11 cellular contexts compared by ENCODE assay signal in the genomic region with DNA sequence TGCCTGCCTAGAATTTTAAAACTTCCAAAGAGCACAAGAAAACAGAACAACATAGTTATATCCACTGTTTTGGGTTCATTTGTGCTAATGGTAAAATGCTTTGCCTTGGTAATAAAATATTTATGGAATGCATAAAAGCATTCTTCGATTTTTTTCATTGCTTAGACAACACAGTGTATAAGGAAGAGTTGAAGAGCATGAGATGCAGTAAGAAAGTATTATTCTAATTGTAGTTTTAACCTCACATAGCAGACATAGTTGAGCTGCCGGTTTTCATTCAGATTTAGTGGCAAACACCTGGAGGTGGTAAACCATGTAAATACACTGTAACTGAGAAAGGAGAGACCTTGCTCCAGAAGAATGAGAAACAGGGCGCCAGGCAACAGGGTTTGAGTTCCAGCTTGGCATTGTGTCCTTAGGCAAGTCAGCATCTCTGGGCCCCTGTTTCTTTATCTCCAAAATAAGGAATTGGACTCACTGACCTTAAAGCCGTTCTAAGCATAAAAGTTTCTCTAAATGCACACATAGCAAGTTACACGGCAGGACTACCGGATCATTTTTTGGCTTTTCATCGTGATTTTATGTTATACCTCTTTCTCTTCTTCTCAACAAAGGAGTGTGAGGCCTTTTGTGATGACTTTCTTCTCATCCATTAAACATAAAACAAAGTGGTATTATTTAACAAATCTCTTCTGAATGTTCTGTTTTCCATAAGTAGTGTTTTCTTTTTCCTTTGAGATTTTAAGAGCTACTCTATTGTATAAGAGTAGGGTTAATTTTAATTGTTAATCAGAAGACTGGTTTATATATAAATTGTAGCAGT. TPM values are rescaled to one million over a fixed set of nuclear protein-coding genes. Genes with fewer than 3 reads are reported as not detected.
A peak's percentile ranks its signal among the peaks of the same experiment; 100 is the strongest.
DNase-seq lines count a peak whose midpoint lies in the region; ATAC-seq and TF ChIP-seq lines count a peak whose summit lies in the region.
"Had no signal": no experiment of that assay in that cellular context is flagged by ENCODE, and none has a peak within 500 bp of the region (broad histone marks: within the 10 kb centered on the region; RNA-seq: fewer than 3 reads in every experiment).

No MANE protein-coding gene starts in this region.

- H3K9me3 ChIP-seq in ascending aorta (no peaks in the 10 kb centered on the region), iPS-18c (ENCODE audit: control insufficient read depth, insufficient read depth, low read length) (no peaks in the 10 kb centered on the region), smooth muscle cell (replicated peaks; ENCODE audit: low read depth) (no peaks in the 10 kb centered on the region), mucosa of descending colon (no peaks in the 10 kb centered on the region)
- H3K9me3 ChIP-seq: stomach had no signal

- peak overlapping the region; percentile 72 for H3K27ac Mint-ChIP-seq in activated naive CD4-positive, alpha-beta T cell treated with anti-CD3 and anti-CD28 coated beads, Interleukin-2, amount 50 U/mL, for 24 hours
- H3K27ac Mint-ChIP-seq: B cell had no signal

- TF ChIP-seq CTCF in ascending aorta (IDR thresholded peaks at IDR 0.05), result no peak
- TF ChIP-seq CTCF in smooth muscle cell (IDR thresholded peaks at IDR 0.05; ENCODE audit: borderline replicate concordance, insufficient read depth, poor library complexity, severe bottlenecking), result no peak
- no peak for TF ChIP-seq CTCF in mucosa of descending colon (IDR thresholded peaks at IDR 0.05)

- H3F3A ChIP-seq in smooth muscle cell (ENCODE audit: low read depth), result peaks cover 12% of the 10 kb centered on the region

- H3K27me3 ChIP-seq in ascending aorta (no peaks in the 10 kb centered on the region), smooth muscle cell (ENCODE audit: low read depth) (no peaks in the 10 kb centered on the region)
- H3K27me3 ChIP-seq: stomach had no signal

- peaks cover 100% of the 10 kb centered on the region for H3K79me2 ChIP-seq in smooth muscle cell (ENCODE audit: low read depth)

- no peaks in the 10 kb centered on the region for H3K36me3 ChIP-seq in ascending aorta
- no peaks in the 10 kb centered on the region for H3K36me3 ChIP-seq in smooth muscle cell (ENCODE audit: low read depth)
- H3K36me3 ChIP-seq in mucosa of descending colon (ENCODE audit: low read depth), result no peaks in the 10 kb centered on the region
- H3K36me3 ChIP-seq: stomach had no signal

- peaks cover 0 to 38% of the 10 kb centered on the region in 2 donors for H3K4me1 ChIP-seq in ascending aorta
- peaks cover 74% of the 10 kb centered on the region for H3K4me1 ChIP-seq in smooth muscle cell (ENCODE audit: low read depth)
- H3K4me1 ChIP-seq in mucosa of descending colon (ENCODE audit: low read depth), result peaks cover 43% of the 10 kb centered on the region

- intact Hi-C loops in ascending aorta (cut with DNase I), result loop anchor here (10.0 kb wide), 1 partner anchor 1145 kb away; the partner anchor contains the start of gene EHBP1
- intact Hi-C loops in mucosa of descending colon (cut with DNase I, micrococcal nuclease), result loop anchor here in 1 of 2 donors (10.0 kb wide), 1 partner anchor 155 kb away; no protein-coding TSS in a partner anchor

- peaks cover 10% of the 10 kb centered on the region for H3K36me3 Mint-ChIP-seq in activated naive CD4-positive, alpha-beta T cell treated with anti-CD3 and anti-CD28 coated beads, Interleukin-2, amount 50 U/mL, for 24 hours

- H3K4me1 Mint-ChIP-seq in activated naive CD4-positive, alpha-beta T cell treated with anti-CD3 and anti-CD28 coated beads, Interleukin-2, amount 50 U/mL, for 24 hours, result peaks cover 94% of the 10 kb centered on the region

- peak overlapping the region; percentile 13 for H3K4me3 Mint-ChIP-seq in activated naive CD4-positive, alpha-beta T cell treated with anti-CD3 and anti-CD28 coated beads, Interleukin-2, amount 50 U/mL, for 24 hours
- H3K4me3 Mint-ChIP-seq: B cell had no signal

- H3K27ac ChIP-seq in ascending aorta (peak overlapping the region; percentile 18 to 34), smooth muscle cell (ENCODE audit: low read depth) (peak overlapping the region; percentile 64)
- H3K27ac ChIP-seq: stomach had no signal

- H3K4me3 ChIP-seq in ascending aorta, result peak overlapping the region in 1 of 2 donors; percentile 21
- H3K4me3 ChIP-seq in iPS-18c (ENCODE audit: insufficient read depth, low read depth, low read length), result peak overlapping the region; percentile 22; the same call in 1 of the 2 replicates
- H3K4me3 ChIP-seq in smooth muscle cell, result peak overlapping the region; percentile 2
- no peak overlapping the region for H3K4me3 ChIP-seq in mucosa of descending colon
- H3K4me3 ChIP-seq: skin epidermis, stomach had no signal

- no peak for ATAC-seq in mucosa of descending colon

- peaks cover 12% of the 10 kb centered on the region for H3K9me3 Mint-ChIP-seq in activated naive CD4-positive, alpha-beta T cell treated with anti-CD3 and anti-CD28 coated beads, Interleukin-2, amount 50 U/mL, for 24 hours

- peak overlapping the region; percentile 27 for H3K9ac ChIP-seq in smooth muscle cell (ENCODE audit: low read depth)

- peak overlapping the region; percentile 74 for H3K4me2 ChIP-seq in smooth muscle cell

- no peak overlapping the region for H2AFZ ChIP-seq in smooth muscle cell (ENCODE audit: low read depth)

- no peaks in the 10 kb centered on the region for H3K27me3 Mint-ChIP-seq in activated naive CD4-positive, alpha-beta T cell treated with anti-CD3 and anti-CD28 coated beads, Interleukin-2, amount 50 U/mL, for 24 hours
- H3K27me3 Mint-ChIP-seq: B cell had no signal

- 17% methylated on average over 7 of the region's 7 CpGs for WGBS in smooth muscle cell (ENCODE audit: low lambda C conversion rate)

- DNase-seq in activated naive CD4-positive, alpha-beta T cell treated with Interleukin-2 at 50 U/mL for 16 hours, result no peak
- DNase-seq in ascending aorta (ENCODE audit: low spot score in 2 of 2) (no peak), smooth muscle cell (lab: John Stamatoyannopoulos, UW; ENCODE audit: unreplicated experiment) (no peak), mucosa of descending colon (no peak), NCI-H2196 treated with DMSO at 0.1 percent for 48 hours (lab: John Stamatoyannopoulos, UW; ENCODE audit: unreplicated experiment) (no peak), NCI-H2107 (lab: John Stamatoyannopoulos, UW) (no peak)
- DNase-seq: stomach had no signal

- H4K20me1 ChIP-seq in smooth muscle cell (ENCODE audit: low read depth), result peaks cover 90% of the 10 kb centered on the region

RNA-seq across cellular contexts. Expression of gene UGP2, which starts 7.9 kb away (rescaled TPM):
- total RNA-seq in ascending aorta, result 25.7 TPM
- 211 and 238 TPM in 2 replicates for total RNA-seq in smooth muscle cell
- 156 and 171 TPM in 2 replicates for polyA plus RNA-seq in smooth muscle cell
- total RNA-seq in mucosa of descending colon, result 100 to 1,000 TPM; 408 to 683 (median 538) TPM
